In the genomic region with DNA sequence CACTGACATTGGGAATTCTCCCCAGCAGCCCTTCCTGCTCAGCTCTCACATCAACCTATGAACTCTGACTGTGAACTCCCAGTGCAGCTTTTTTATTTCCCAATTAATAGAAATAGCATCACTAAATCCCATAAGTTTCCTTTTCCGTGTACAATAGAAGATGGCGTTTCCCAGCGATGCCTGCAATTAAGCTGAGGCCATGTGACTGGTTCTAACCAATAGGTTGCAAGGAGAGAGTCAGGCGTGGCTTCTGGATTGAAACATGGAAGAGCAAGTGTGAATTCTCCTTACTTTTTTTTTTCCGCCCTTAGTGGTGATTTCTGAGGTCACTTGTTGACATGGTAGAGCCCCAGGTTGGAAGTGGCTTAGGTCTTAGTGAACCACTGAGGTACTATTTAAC, we compare ENCODE assay signal across 22 cellular contexts. TPM values are rescaled to one million over a fixed set of nuclear protein-coding genes. Genes with fewer than 3 reads are reported as not detected.
"Had no signal": no experiment of that assay in that cellular context is flagged by ENCODE, and none has a peak within 500 bp of the region (broad histone marks: within the 10 kb centered on the region; RNA-seq: fewer than 3 reads in every experiment).

No MANE protein-coding gene starts in this region.

- H3K36me3 ChIP-seq: esophagus muscularis mucosa, gastrocnemius medialis, neutrophil, spleen, thoracic aorta had no signal

- H3K27me3 Mint-ChIP-seq: stimulated activated memory B cell treated with anti-CD40 and anti-IgM and Interleukin-4, amounts not matched to agents 10 μg/mL and 1 μg/mL and 100 μg/mL, for 72 hours; stimulated activated naive CD8-positive, alpha-beta T cell treated with anti-CD3 and anti-CD28 coated beads, Interleukin-15, amount 100 ng/mL, for 72 hours had no signal

- H3K27me3 ChIP-seq: esophagus muscularis mucosa, gastrocnemius medialis, spleen had no signal

- H3K4me3 Mint-ChIP-seq: naive thymus-derived CD8-positive, alpha-beta T cell; stimulated activated memory B cell treated with anti-CD40 and anti-IgM and Interleukin-4, amounts not matched to agents 10 μg/mL and 1 μg/mL and 100 μg/mL, for 72 hours; stimulated activated naive CD8-positive, alpha-beta T cell treated with anti-CD3 and anti-CD28 coated beads, Interleukin-15, amount 100 ng/mL, for 72 hours had no signal

- H3K9me3 Mint-ChIP-seq: stimulated activated naive CD8-positive, alpha-beta T cell treated with anti-CD3 and anti-CD28 coated beads, Interleukin-15, amount 100 ng/mL, for 72 hours had no signal

- H3K4me3 ChIP-seq: esophagus muscularis mucosa, gastrocnemius medialis, spleen, thoracic aorta had no signal

- H3K9me3 ChIP-seq: esophagus muscularis mucosa, gastrocnemius medialis, neutrophil, thoracic aorta had no signal

- H3K27ac Mint-ChIP-seq: naive thymus-derived CD8-positive, alpha-beta T cell; stimulated activated memory B cell treated with anti-CD40 and anti-IgM and Interleukin-4, amounts not matched to agents 10 μg/mL and 1 μg/mL and 100 μg/mL, for 72 hours; stimulated activated naive CD8-positive, alpha-beta T cell treated with anti-CD3 and anti-CD28 coated beads, Interleukin-15, amount 100 ng/mL, for 72 hours had no signal

- H3K4me1 Mint-ChIP-seq: naive thymus-derived CD8-positive, alpha-beta T cell; stimulated activated memory B cell treated with anti-CD40 and anti-IgM and Interleukin-4, amounts not matched to agents 10 μg/mL and 1 μg/mL and 100 μg/mL, for 72 hours; stimulated activated naive CD8-positive, alpha-beta T cell treated with anti-CD3 and anti-CD28 coated beads, Interleukin-15, amount 100 ng/mL, for 72 hours had no signal

- H3K4me1 ChIP-seq: esophagus muscularis mucosa, gastrocnemius medialis, spleen had no signal

- H3K36me3 Mint-ChIP-seq: naive thymus-derived CD8-positive, alpha-beta T cell; stimulated activated memory B cell treated with anti-CD40 and anti-IgM and Interleukin-4, amounts not matched to agents 10 μg/mL and 1 μg/mL and 100 μg/mL, for 72 hours had no signal

- H3K27ac ChIP-seq: epithelial cell of prostate, esophagus muscularis mucosa, gastrocnemius medialis, neutrophil, spleen, thoracic aorta had no signal

- DNase-seq: effector memory CD4-positive, alpha-beta T cell; gastrocnemius medialis; head of caudate nucleus; hippocampal formation; mammary epithelial cell; naive thymus-derived CD8-positive, alpha-beta T cell; spleen; stimulated activated CD4-positive, alpha-beta T cell treated with anti-CD3 and anti-CD28 coated beads, Interleukin-15, amount 100 ng/mL, for 24 hours; stimulated activated CD4-positive, alpha-beta T cell treated with anti-CD3 and anti-CD28 coated beads, Interleukin-1b, Interleukin-23, amount 100 ng/mL, for 48 hours; stimulated activated CD4-positive, alpha-beta T cell treated with anti-CD3 and anti-CD28 coated beads, Interleukin-4, amount 100 ng/mL, for 24 hours; stimulated activated naive CD8-positive, alpha-beta T cell treated with anti-CD3 and anti-CD28 coated beads, Interleukin-15, amount 100 ng/mL, for 72 hours had no signal

- ATAC-seq: gastrocnemius medialis; naive thymus-derived CD8-positive, alpha-beta T cell; sciatic nerve; stimulated activated memory B cell treated with anti-CD40 and anti-IgM and Interleukin-4, amounts not matched to agents 10 μg/mL and 1 μg/mL and 100 μg/mL, for 72 hours; stimulated activated naive CD8-positive, alpha-beta T cell treated with anti-CD3 and anti-CD28 coated beads, Interleukin-15, amount 100 ng/mL, for 72 hours had no signal

RNA-seq across cellular contexts. Expression of a gene that starts 59.0 kb away (rescaled TPM):
- total RNA-seq: esophagus muscularis mucosa; fibroblast of villous mesenchyme; gastrocnemius medialis; mesenteric fat pad; mononuclear cell; naive thymus-derived CD8-positive, alpha-beta T cell; osteoblast; pulmonary artery endothelial cell; sciatic nerve; thoracic aorta had no signal
- polyA plus RNA-seq: mammary epithelial cell; naive thymus-derived CD8-positive, alpha-beta T cell had no signal
